Comparison of ENCODE assay signal across 1 cellular context in the genomic region with DNA sequence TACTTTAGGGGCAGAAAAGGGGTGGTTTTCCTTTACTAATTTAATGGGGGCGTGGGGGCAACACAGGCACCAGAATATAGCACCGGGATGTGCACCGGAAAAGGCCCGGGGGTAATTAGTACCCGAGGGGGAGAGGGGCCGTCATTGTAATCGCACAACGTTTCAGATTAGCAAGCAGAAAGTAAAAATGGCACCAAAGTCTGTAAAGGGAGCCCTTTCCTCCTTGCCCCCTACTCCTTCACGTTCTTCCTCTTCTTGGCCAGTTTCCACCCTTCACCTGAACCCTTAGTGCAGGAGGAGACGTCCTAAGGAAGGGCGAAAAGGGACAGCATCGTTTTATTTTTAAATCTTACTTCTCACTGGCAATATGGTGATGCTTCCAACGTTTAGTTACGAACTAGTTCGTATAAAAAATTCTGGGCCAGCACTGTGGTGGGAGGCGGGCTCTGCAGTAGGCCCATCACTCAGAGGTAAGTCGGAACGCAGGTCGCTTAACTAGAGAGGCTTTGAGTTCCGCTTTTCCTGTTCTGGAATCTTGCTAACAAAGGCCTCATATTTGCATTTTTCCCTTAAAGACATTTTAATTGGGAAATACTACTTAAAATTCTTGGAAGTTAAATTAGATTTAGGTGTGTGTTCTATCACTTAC.
TF ChIP-seq lines count a peak whose summit lies in the region.

No MANE protein-coding gene starts in this region.

TF ChIP-seq in K562, 482 proteins besides CTCF, POLR2A, EP300 and RAD21:
- TF ChIP-seq KAT2B (IDR thresholded peaks at IDR 0.05; ENCODE audit: low read depth, low read length) (no peak), ZNF224 (CRISPR knock-in tag; IDR thresholded peaks at IDR 0.05) (no peak), POLR2B (IDR thresholded peaks at IDR 0.05; ENCODE audit: low read depth, partially characterized antibody) (no peak), ZNF407 (IDR thresholded peaks at IDR 0.05; ENCODE audit: low read depth) (no peak), SRSF9 (IDR thresholded peaks at IDR 0.05; ENCODE audit: borderline replicate concordance, low read depth, low read length) (no peak)
